ENCODE assay signal across 8 cellular contexts in the genomic region with DNA sequence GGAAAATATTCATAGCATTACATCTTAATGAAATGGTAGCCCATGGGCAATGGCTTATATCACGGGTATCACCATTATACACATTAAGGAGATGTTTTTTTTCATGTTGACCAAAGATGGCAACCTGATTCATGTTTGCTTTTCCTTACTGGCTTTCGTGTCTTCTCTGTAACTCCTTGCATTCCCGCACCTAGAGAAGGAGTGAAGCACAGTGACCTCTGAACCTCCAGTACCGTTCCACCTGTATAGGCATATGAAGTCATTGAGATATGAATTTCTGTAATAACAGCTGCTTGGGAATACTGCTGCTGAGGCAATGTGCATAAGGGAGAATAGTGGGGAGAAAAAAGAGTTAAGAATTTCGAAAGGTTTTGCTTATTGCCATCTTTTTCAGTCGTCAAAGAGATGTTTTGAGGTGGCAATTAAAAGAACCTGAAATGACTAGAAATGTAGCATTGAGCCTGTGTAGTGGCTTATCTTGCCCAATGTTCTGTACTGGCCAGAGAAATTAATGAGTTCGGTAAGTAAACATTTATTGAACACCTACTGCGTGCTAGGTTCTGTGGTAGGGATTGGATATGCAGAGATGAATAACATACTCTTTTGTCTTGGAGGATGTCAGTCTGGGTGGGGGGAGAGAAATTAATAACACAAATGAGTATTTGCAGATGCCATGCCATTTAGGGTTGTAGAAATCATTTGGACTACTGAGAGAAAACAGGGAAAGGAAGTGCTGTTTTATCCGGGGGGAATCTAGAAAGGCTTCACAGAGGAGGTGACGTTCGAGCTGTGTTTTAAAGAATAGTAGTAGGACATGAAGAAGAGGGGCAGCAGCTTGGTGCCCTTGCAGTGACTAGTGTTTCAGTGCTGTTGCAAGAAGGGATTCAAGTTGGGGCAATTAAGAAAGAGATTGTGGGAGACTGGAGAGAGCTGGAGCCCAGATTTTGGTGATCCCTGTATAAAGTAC. TPM values are rescaled to one million over a fixed set of nuclear protein-coding genes. Genes with fewer than 3 reads are reported as not detected.
DNase-seq lines count a peak whose midpoint lies in the region; ATAC-seq and TF ChIP-seq lines count a peak whose summit lies in the region.

No MANE protein-coding gene starts in this region.

- H3K9me3 ChIP-seq in heart left ventricle = no peaks in the 10 kb centered on the region
- H3K9me3 ChIP-seq in ascending aorta = no peaks in the 10 kb centered on the region
- no peaks in the 10 kb centered on the region for H3K9me3 ChIP-seq in right lobe of liver
- H3K9me3 ChIP-seq in upper lobe of right lung = no peaks in the 10 kb centered on the region

- H3K27ac ChIP-seq in heart left ventricle (peak overlapping the region in 10 of 12 donors; percentile 4 to 100 (median 95)), ascending aorta (peak overlapping the region; percentile 99), right lobe of liver (peak overlapping the region in 2 of 3 donors; percentile 94 to 97), upper lobe of right lung (peak overlapping the region; percentile 32)

- DNase-seq in heart left ventricle = no peak
- DNase-seq in Right ventricle myocardium superior = no peak
- no peak for DNase-seq in ascending aorta (ENCODE audit: low spot score in 2 of 2)
- no peak for DNase-seq in right lobe of liver
- no peak for DNase-seq in upper lobe of right lung
- no peak for DNase-seq in NCI-H2081 treated with DMSO at 0.1 percent for 48 hours (lab: John Stamatoyannopoulos, UW)
- no peak for DNase-seq in NK-92 (lab: John Stamatoyannopoulos, UW; ENCODE audit: unreplicated experiment)

- H3K4me1 ChIP-seq in heart left ventricle = peaks cover 6 to 79% (median 66%) of the 10 kb centered on the region in 12 donors
- peaks cover 3 to 19% of the 10 kb centered on the region in 2 donors for H3K4me1 ChIP-seq in ascending aorta
- peaks cover 0 to 76% (median 22%) of the 10 kb centered on the region in 4 donors for H3K4me1 ChIP-seq in right lobe of liver
- H3K4me1 ChIP-seq in upper lobe of right lung = peaks cover 72% of the 10 kb centered on the region

- H3K27me3 ChIP-seq in heart left ventricle = no peaks in the 10 kb centered on the region
- no peaks in the 10 kb centered on the region for H3K27me3 ChIP-seq in ascending aorta
- no peaks in the 10 kb centered on the region for H3K27me3 ChIP-seq in right lobe of liver
- H3K27me3 ChIP-seq in upper lobe of right lung = no peaks in the 10 kb centered on the region

- ATAC-seq in heart left ventricle (no peak), Right ventricle myocardium superior (ENCODE audit: poor library complexity) (no peak), right lobe of liver (no peak), upper lobe of right lung (no peak), HG03095 (IDR thresholded peaks at IDR 0.05; ENCODE audit: unreplicated experiment) (no peak)

- TF ChIP-seq CTCF in heart left ventricle (IDR thresholded peaks at IDR 0.05) (no peak), ascending aorta (IDR thresholded peaks at IDR 0.05) (no peak), right lobe of liver (IDR thresholded peaks at IDR 0.05) (no peak), upper lobe of right lung (IDR thresholded peaks at IDR 0.05) (no peak)

- intact Hi-C loops in heart left ventricle (cut with DNase I) (no loop called here), Right ventricle myocardium superior (cut with DNase I) (no loop called here), ascending aorta (cut with DNase I) (loop anchor here (1.0 to 5.0 kb wide), 4 partner anchors 9 to 537 kb away; no protein-coding TSS in a partner anchor), right lobe of liver (cut with DNase I) (no loop called here), upper lobe of right lung (cut with DNase I) (no loop called here)

- TF ChIP-seq POLR2A in heart left ventricle (IDR thresholded peaks at IDR 0.05) (no peak), right lobe of liver (IDR thresholded peaks at IDR 0.05) (no peak)

- WGBS in heart left ventricle, 4 donors = 24 to 32% (median 30%) methylated on average over 11 of the region's 11 CpGs
- WGBS in right lobe of liver (ENCODE audit: insufficient coverage, low coverage, low lambda C conversion rate, missing lambda C conversion rate) = 18% methylated on average over 11 of the region's 11 CpGs

- H3K36me3 ChIP-seq in heart left ventricle = peaks cover 0 to 14% (median 12%) of the 10 kb centered on the region in 9 donors
- H3K36me3 ChIP-seq in ascending aorta = peaks cover 6 to 7% of the 10 kb centered on the region in 2 donors
- H3K36me3 ChIP-seq in right lobe of liver = no peaks in the 10 kb centered on the region
- H3K36me3 ChIP-seq in upper lobe of right lung = peaks cover 10% of the 10 kb centered on the region

- H3K4me3 ChIP-seq in heart left ventricle = peak overlapping the region in 11 of 12 donors; percentile 14 to 98 (median 86)
- peak overlapping the region; percentile 74 to 93 for H3K4me3 ChIP-seq in ascending aorta
- peak overlapping the region; percentile 73 to 96 (median 94) for H3K4me3 ChIP-seq in right lobe of liver
- peak overlapping the region; percentile 95 for H3K4me3 ChIP-seq in upper lobe of right lung

RNA-seq across cellular contexts. Expression of a gene that starts 2.5 kb away (rescaled TPM):
- 10 to 100 TPM; 30.2 to 94.0 (median 61.2) TPM for total RNA-seq in heart left ventricle
- 10 to 100 TPM in 1 of 2 donors, 1 to 10 TPM in 1; 9.3 to 52.7 TPM for polyA plus RNA-seq in heart left ventricle
- total RNA-seq in Right ventricle myocardium superior = 40.8 TPM
- total RNA-seq in ascending aorta = 57.0 TPM
- 10 to 100 TPM; 17.7 to 28.3 (median 23.1) TPM for total RNA-seq in right lobe of liver
- 42.3 TPM for total RNA-seq in upper lobe of right lung

RNA-seq across cellular contexts. Expression of a gene that starts 50.5 kb away (rescaled TPM):
- total RNA-seq in heart left ventricle = 10 to 100 TPM in 3 of 9 donors, 1 to 10 TPM in 6; 5.6 to 24.1 (median 8.9) TPM
- polyA plus RNA-seq in heart left ventricle = 10 to 100 TPM in 1 of 2 donors, 1 to 10 TPM in 1; 8.6 to 19.0 TPM
- total RNA-seq in Right ventricle myocardium superior = 6.9 TPM
- 6.4 TPM for total RNA-seq in ascending aorta
- 10 to 100 TPM; 10.7 to 24.3 (median 15.2) TPM for total RNA-seq in right lobe of liver
- total RNA-seq in upper lobe of right lung = 31.5 TPM

Comparison
In these comparisons a context has a peak if more than half of its experiments do, and no peak if none do; other contexts are left out.
1. H3K27ac ChIP-seq: peak in every context shown above with its lines; median percentile 99 in ascending aorta; 96 in right lobe of liver; 95 in heart left ventricle; 32 in upper lobe of right lung.